ENCODE assay signal across 11 cellular contexts in genomic region chr15:59686389-59686788, GRCh38. TPM values are rescaled to one million over a fixed set of nuclear protein-coding genes. Genes with fewer than 3 reads are reported as not detected.
A peak's percentile ranks its signal among the peaks of the same experiment; 100 is the strongest.
DNase-seq lines count a peak whose midpoint lies in the region; ATAC-seq and TF ChIP-seq lines count a peak whose summit lies in the region.
"Had no signal": no experiment of that assay in that cellular context is flagged by ENCODE, and none has a peak within 500 bp of the region (broad histone marks: within the 10 kb centered on the region; RNA-seq: fewer than 3 reads in every experiment).

No MANE protein-coding gene starts in this region.

- H3F3A ChIP-seq in OCI-LY1 (ENCODE audit: insufficient read depth, low read length), result peaks cover 6% of the 10 kb centered on the region; the same call in 1 of the 2 replicates

- peak overlapping the region; percentile 94 for H3K27ac Mint-ChIP-seq in activated T-cell treated with anti-CD3 and anti-CD28 coated beads, Interleukin-2, amount 50 U/mL, for 72 hours

- H3K36me3 ChIP-seq in OCI-LY1 (ENCODE audit: insufficient read depth, low read length) (peaks cover 52% of the 10 kb centered on the region), esophagus muscularis mucosa (peaks cover 8 to 20% (median 13%) of the 10 kb centered on the region in 4 donors), stomach (peaks cover 4 to 16% (median 13%) of the 10 kb centered on the region in 4 donors)
- H3K36me3 ChIP-seq: uterus had no signal

- H3K4me3 ChIP-seq in OCI-LY1 (ENCODE audit: low read depth, low read length, poor library complexity, severe bottlenecking) (peak overlapping the region; percentile 90), esophagus muscularis mucosa (no peak overlapping the region), stomach (peak overlapping the region in 2 of 4 donors; percentile 64 to 65)
- H3K4me3 ChIP-seq: uterus had no signal

- DNase-seq in activated T-cell treated with anti-CD3 and anti-CD28 coated beads, Interleukin-2, amount 50 U/mL, for 72 hours, result no peak
- DNase-seq in activated T-cell treated with anti-CD3 and anti-CD28 coated beads for 4 hours (no peak), esophagus muscularis mucosa (ENCODE audit: extremely low spot score) (no peak), stomach (no peak), left lobe of liver (ENCODE audit: low spot score) (no peak), NCI-H2171 treated with DMSO at 0.1 percent for 48 hours (lab: John Stamatoyannopoulos, UW) (no peak)
- DNase-seq: activated CD4-positive, alpha-beta T cell treated with anti-CD3 and anti-CD28 coated beads, Interleukin-2, amount 50 U/mL, for 1 hour; retina; uterus had no signal

- H3K9me3 ChIP-seq in OCI-LY1 (ENCODE audit: low read length) (no peaks in the 10 kb centered on the region), esophagus muscularis mucosa (no peaks in the 10 kb centered on the region), stomach (no peaks in the 10 kb centered on the region)
- H3K9me3 ChIP-seq: uterus had no signal

- H3K27me3 ChIP-seq in OCI-LY1 (ENCODE audit: insufficient read depth, low read length) (no peaks in the 10 kb centered on the region), esophagus muscularis mucosa (no peaks in the 10 kb centered on the region), stomach (no peaks in the 10 kb centered on the region)
- H3K27me3 ChIP-seq: uterus had no signal

- intact Hi-C loops in esophagus muscularis mucosa (cut with DNase I), result no loop called here
- intact Hi-C loops in stomach (cut with DNase I; ENCODE audit: low total_unique reads), result no loop called here

- no peaks in the 10 kb centered on the region for H3K27me3 Mint-ChIP-seq in activated T-cell treated with anti-CD3 and anti-CD28 coated beads, Interleukin-2, amount 50 U/mL, for 72 hours (ENCODE audit: low read depth)

- no peaks in the 10 kb centered on the region for H4K20me1 ChIP-seq in OCI-LY1 (ENCODE audit: insufficient read depth, low read length)

- H3K36me3 Mint-ChIP-seq in activated T-cell treated with anti-CD3 and anti-CD28 coated beads, Interleukin-2, amount 50 U/mL, for 72 hours (ENCODE audit: insufficient read depth in 2 of 2), result peaks cover 8 to 20% of the 10 kb centered on the region in 2 donors

- H3K9me2 ChIP-seq in OCI-LY1 (ENCODE audit: low read depth, low read length), result no peaks in the 10 kb centered on the region

- no peak for TF ChIP-seq CTCF in OCI-LY1 (IDR thresholded peaks at IDR 0.05; ENCODE audit: low read length)
- TF ChIP-seq CTCF in esophagus muscularis mucosa (IDR thresholded peaks at IDR 0.05), result no peak
- no peak for TF ChIP-seq CTCF in stomach (IDR thresholded peaks at IDR 0.05)

- H3K4me2 ChIP-seq in OCI-LY1 (ENCODE audit: low read length), result peak overlapping the region; percentile 90

- H3K9me3 Mint-ChIP-seq in activated T-cell treated with anti-CD3 and anti-CD28 coated beads, Interleukin-2, amount 50 U/mL, for 72 hours, result no peaks in the 10 kb centered on the region

- H3K4me1 Mint-ChIP-seq in activated T-cell treated with anti-CD3 and anti-CD28 coated beads, Interleukin-2, amount 50 U/mL, for 72 hours (ENCODE audit: low read depth), result peaks cover 61% of the 10 kb centered on the region

- ATAC-seq in activated T-cell treated with anti-CD3 and anti-CD28 coated beads, Interleukin-2, amount 50 U/mL, for 72 hours (replicated peaks in 1 of 2), result no peak
- no peak for ATAC-seq in left lobe of liver
- ATAC-seq in HG03139 (IDR thresholded peaks at IDR 0.05; ENCODE audit: unreplicated experiment), result no peak

- no peak overlapping the region for H2AFZ ChIP-seq in OCI-LY1 (ENCODE audit: low read length)

- TF ChIP-seq POLR2A in esophagus muscularis mucosa (IDR thresholded peaks at IDR 0.05; ENCODE audit: low read depth) (no peak), stomach (IDR thresholded peaks at IDR 0.05) (no peak)

- WGBS in esophagus muscularis mucosa, result 55% methylated on average over 7 of the region's 7 CpGs
- 56 to 66% (median 61%) methylated on average over 7 of the region's 7 CpGs for WGBS in stomach, 5 donors

- TF ChIP-seq EP300 in esophagus muscularis mucosa (IDR thresholded peaks at IDR 0.05) (no peak), stomach (IDR thresholded peaks at IDR 0.05) (no peak)

- H3K9ac ChIP-seq in OCI-LY1 (ENCODE audit: low read length), result peak overlapping the region; percentile 52

- peaks cover 64% of the 10 kb centered on the region for H3K79me2 ChIP-seq in OCI-LY1 (ENCODE audit: insufficient read depth, low read length)

- H3K4me3 Mint-ChIP-seq in activated T-cell treated with anti-CD3 and anti-CD28 coated beads, Interleukin-2, amount 50 U/mL, for 72 hours, result peak overlapping the region; percentile 82 to 83

- H3K4me1 ChIP-seq in OCI-LY1 (ENCODE audit: insufficient read depth, low read length, severe bottlenecking) (peaks cover 36% of the 10 kb centered on the region), esophagus muscularis mucosa (peaks cover 35 to 55% (median 47%) of the 10 kb centered on the region in 4 donors), stomach (peaks cover 29 to 68% (median 47%) of the 10 kb centered on the region in 4 donors)

- H3K27ac ChIP-seq in OCI-LY1 (ENCODE audit: low read depth, low read length, poor library complexity, severe bottlenecking) (peak overlapping the region; percentile 82), esophagus muscularis mucosa (replicated peaks in 1 of 4) (peak overlapping the region in 3 of 4 donors; percentile 35 to 50 (median 45)), stomach (peak overlapping the region in 4 of 5 donors; percentile 3 to 99 (median 72))

RNA-seq across cellular contexts. Expression of gene BNIP2, which starts 2.7 kb away (rescaled TPM):
- 10 to 100 TPM; 65.1 to 68.3 TPM for total RNA-seq in activated T-cell treated with anti-CD3 and anti-CD28 coated beads, Interleukin-2, amount 50 U/mL, for 72 hours
- total RNA-seq in esophagus muscularis mucosa (100 to 1,000 TPM; 152 to 270 (median 196) TPM), stomach (100 to 1,000 TPM in 3 of 5 donors, 10 to 100 TPM in 2; 15.2 to 194 (median 149) TPM), left lobe of liver (29.7 TPM)
- 10 to 100 TPM; 23.7 to 30.9 (median 29.8) TPM for polyA plus RNA-seq in stomach

RNA-seq across cellular contexts. Expression of gene GTF2A2, which starts 29.1 kb away (rescaled TPM):
- 100 to 1,000 TPM; 118 to 132 TPM for total RNA-seq in activated T-cell treated with anti-CD3 and anti-CD28 coated beads, Interleukin-2, amount 50 U/mL, for 72 hours
- total RNA-seq in esophagus muscularis mucosa (10 to 100 TPM; 48.5 to 56.3 (median 51.3) TPM), stomach (10 to 100 TPM in 4 of 5 donors, 1 to 10 TPM in 1; 1.2 to 30.8 (median 14.5) TPM), left lobe of liver (33.0 TPM)
- 10 to 100 TPM; 60.7 to 82.9 (median 76.5) TPM for polyA plus RNA-seq in stomach
